19 cellular contexts compared by ENCODE assay signal in the genomic region with DNA sequence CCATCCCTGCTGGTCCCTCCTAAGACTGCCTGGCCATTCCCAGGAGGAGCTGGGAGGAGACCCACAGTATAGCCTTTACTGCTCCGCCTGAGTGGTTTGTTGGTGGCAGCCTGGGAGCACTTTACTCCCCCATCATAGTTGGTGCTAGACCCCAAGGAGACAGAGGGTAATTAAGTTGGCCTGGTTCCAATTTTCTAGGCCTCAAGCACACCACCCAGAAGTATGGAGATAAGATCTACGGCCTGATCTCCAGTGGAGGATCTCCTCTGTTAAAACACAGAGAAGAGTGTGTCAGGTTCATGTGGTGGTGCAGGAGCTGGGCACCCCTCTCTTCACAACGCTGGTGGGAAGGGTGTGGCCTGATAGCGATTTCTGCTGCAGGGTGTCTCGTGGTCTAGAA.
"Had no signal": no experiment of that assay in that cellular context is flagged by ENCODE, and none has a peak within 500 bp of the region (broad histone marks: within the 10 kb centered on the region; RNA-seq: fewer than 3 reads in every experiment).

No MANE protein-coding gene starts in this region.

- H3K9me3 ChIP-seq: adrenal gland, body of pancreas had no signal

- H3K4me3 Mint-ChIP-seq: activated CD4-positive, alpha-beta T cell treated with anti-CD3 and anti-CD28 coated beads for 36 hours; activated CD4-positive, alpha-beta T cell treated with anti-CD3 and anti-CD28 coated beads, Interleukin-2, amount 10 ng/mL, durations not matched to agents 7 days and 5 days; activated naive CD4-positive, alpha-beta T cell treated with anti-CD3 and anti-CD28 coated beads for 36 hours; activated T-cell treated with anti-CD3 and anti-CD28 coated beads, Interleukin-2, amount 50 U/mL, for 4 hours; activated T-helper 1 cell treated with anti-CD3 and anti-CD28 coated beads, Interleukin-12 subunit alpha, Interleukin-12 subunit beta, Interleukin-2, Interleukin-4 antibody, amounts not matched to agents 30 ng/mL and 10 ng/mL and 1 ng/mL, durations not matched to agents 14 hours and 24 hours and 36 hours had no signal

- H3K36me3 ChIP-seq: adrenal gland, breast epithelium, Peyer's patch had no signal

- DNase-seq: activated CD8-positive, alpha-beta memory T cell treated with anti-CD3 and anti-CD28 coated beads, Interleukin-2, amount 50 U/mL, for 4 hours; activated gamma-delta T cell treated with Interleukin-2 at 50 U/mL for 16 hours; NCI-H1092; NCI-H187; NCI-H2029 treated with DMSO at 0.1 percent for 48 hours; NCI-H2107; NCI-H2171; NCI-H510A; Peyer's patch; SIG-M5 had no signal

- H3K27me3 ChIP-seq: adrenal gland, body of pancreas, breast epithelium, Peyer's patch had no signal

- H3K4me1 ChIP-seq: adrenal gland, body of pancreas, breast epithelium, Peyer's patch had no signal

- H3K4me3 ChIP-seq: adrenal gland, body of pancreas, breast epithelium, Peyer's patch had no signal

- H3K27me3 Mint-ChIP-seq: activated CD4-positive, alpha-beta T cell treated with anti-CD3 and anti-CD28 coated beads for 36 hours had no signal

- H3K27ac Mint-ChIP-seq: activated CD4-positive, alpha-beta T cell treated with anti-CD3 and anti-CD28 coated beads for 36 hours; activated CD4-positive, alpha-beta T cell treated with anti-CD3 and anti-CD28 coated beads, Interleukin-2, amount 10 ng/mL, durations not matched to agents 7 days and 5 days; activated naive CD4-positive, alpha-beta T cell treated with anti-CD3 and anti-CD28 coated beads for 36 hours; activated naive CD4-positive, alpha-beta T cell treated with anti-CD3 and anti-CD28 coated beads, Interleukin-2, amount 50 U/mL, for 72 hours; activated T-helper 1 cell treated with anti-CD3 and anti-CD28 coated beads, Interleukin-12 subunit alpha, Interleukin-12 subunit beta, Interleukin-2, Interleukin-4 antibody, amounts not matched to agents 30 ng/mL and 10 ng/mL and 1 ng/mL, durations not matched to agents 14 hours and 24 hours and 36 hours had no signal

- H3K27ac ChIP-seq: adrenal gland, body of pancreas, breast epithelium, Peyer's patch had no signal
